ENCODE assay signal across 1 cellular context in the genomic region with DNA sequence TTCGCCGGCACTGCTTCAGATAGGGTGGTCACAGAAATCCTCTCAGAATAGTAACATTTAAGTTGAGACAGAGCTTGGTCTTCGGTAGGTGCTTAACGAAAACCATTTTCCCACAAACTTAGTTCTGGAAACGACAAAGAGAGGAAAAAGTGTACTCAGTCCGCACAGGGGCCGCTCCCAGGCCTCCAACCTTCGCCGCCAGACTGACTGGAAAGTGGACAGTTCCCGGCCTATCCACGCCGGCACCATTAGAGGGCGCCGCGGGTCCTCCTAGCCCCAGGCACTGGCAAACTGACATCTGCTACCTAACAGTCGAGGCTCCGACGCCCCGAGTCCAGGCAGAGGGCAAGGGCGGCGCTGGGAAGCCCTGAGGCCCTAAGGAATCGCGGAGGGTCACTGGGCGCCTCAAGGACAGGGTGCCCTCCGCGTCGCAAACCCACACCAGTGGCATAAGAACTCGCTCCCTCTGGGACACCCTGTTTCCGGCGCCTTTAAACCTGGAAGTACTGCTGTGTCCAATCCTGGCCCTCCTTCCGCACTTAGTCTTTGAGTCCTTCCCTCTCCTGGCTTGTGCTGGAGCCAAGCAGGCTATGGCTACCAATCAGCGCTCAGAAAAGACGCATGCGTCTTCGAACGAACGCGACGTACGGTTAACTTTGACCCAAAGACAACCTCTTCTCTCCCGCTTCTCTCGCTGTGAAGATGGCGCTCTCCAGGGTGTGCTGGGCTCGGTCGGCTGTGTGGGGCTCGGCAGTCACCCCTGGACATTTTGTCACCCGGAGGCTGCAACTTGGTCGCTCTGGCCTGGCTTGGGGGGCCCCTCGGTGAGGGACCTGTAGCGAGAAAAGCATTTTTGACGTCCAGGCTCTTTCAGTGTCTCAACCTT.
A peak's percentile ranks its signal among the peaks of the same experiment; 100 is the strongest.
TF ChIP-seq lines count a peak whose summit lies in the region.

A gene with protein sequence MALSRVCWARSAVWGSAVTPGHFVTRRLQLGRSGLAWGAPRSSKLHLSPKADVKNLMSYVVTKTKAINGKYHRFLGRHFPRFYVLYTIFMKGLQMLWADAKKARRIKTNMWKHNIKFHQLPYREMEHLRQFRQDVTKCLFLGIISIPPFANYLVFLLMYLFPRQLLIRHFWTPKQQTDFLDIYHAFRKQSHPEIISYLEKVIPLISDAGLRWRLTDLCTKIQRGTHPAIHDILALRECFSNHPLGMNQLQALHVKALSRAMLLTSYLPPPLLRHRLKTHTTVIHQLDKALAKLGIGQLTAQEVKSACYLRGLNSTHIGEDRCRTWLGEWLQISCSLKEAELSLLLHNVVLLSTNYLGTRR (plus strand): TSS at position 673 of the 886 bp plus-strand sequence. CDS start 30 bp downstream, at position 703.

TF ChIP-seq in IMR-90, 13 proteins besides CTCF, POLR2A, EP300 and RAD21 (continued from another document):
- no peak for TF ChIP-seq ELK1 (IDR thresholded peaks at IDR 0.05; ENCODE audit: borderline replicate concordance, low read depth, low read length)
- peak; percentile 72 for TF ChIP-seq SMC3 (IDR thresholded peaks at IDR 0.05; ENCODE audit: low read depth, low read length)
- TF ChIP-seq MXI1 (IDR thresholded peaks at IDR 0.05; ENCODE audit: borderline replicate concordance, low read depth, low read length) = 0 out of 2 replicates have a peak, but pooled peaks have one; percentile 18
